Comparison of ENCODE assay signal across 15 cellular contexts in genomic region chr7:108653526-108653925, GRCh38.
"Had no signal": no experiment of that assay in that cellular context is flagged by ENCODE, and none has a peak within 500 bp of the region (broad histone marks: within the 10 kb centered on the region; RNA-seq: fewer than 3 reads in every experiment).

No MANE protein-coding gene starts in this region.

- H3K4me3 ChIP-seq: coronary artery, thyroid gland had no signal

- H3K27me3 ChIP-seq: thyroid gland had no signal

- H3K36me3 ChIP-seq: thyroid gland had no signal

- FAIRE-seq: keratinocyte had no signal

- H3K9me3 ChIP-seq: thyroid gland had no signal

- DNase-seq: activated CD4-positive, alpha-beta memory T cell treated with anti-CD3 and anti-CD28 coated beads for 36 hours; activated CD4-positive, alpha-beta T cell treated with anti-CD3 and anti-CD28 coated beads for 4 hours; activated CD8-positive, alpha-beta memory T cell treated with anti-CD3 and anti-CD28 coated beads, Interleukin-2, amount 10 ng/mL, durations not matched to agents 7 days and 5 days; amygdala; nephron progenitor cell; nucleus accumbens; stimulated activated CD4-positive, alpha-beta T cell treated with anti-CD3 and anti-CD28 coated beads, Interleukin-12 subunit alpha, Interleukin-12 subunit beta, amount 100 ng/mL, for 4 hours; stimulated activated CD4-positive, alpha-beta T cell treated with anti-CD3 and anti-CD28 coated beads, Interleukin-1b, Interleukin-23, amount 100 ng/mL, for 48 hours; stimulated activated CD8-positive, alpha-beta memory T cell treated with anti-CD3 and anti-CD28 coated beads, Interleukin-4, amount 100 ng/mL, for 48 hours; stimulated activated naive CD4-positive, alpha-beta T cell; SW 1271; thyroid gland had no signal

- ATAC-seq: activated CD8-positive, alpha-beta memory T cell treated with anti-CD3 and anti-CD28 coated beads, Interleukin-2, amount 10 ng/mL, durations not matched to agents 7 days and 5 days; WTC11 had no signal

- H3K27ac ChIP-seq: coronary artery, thyroid gland had no signal
